8 cellular contexts compared by ENCODE assay signal in genomic region chr16:89289428-89290395, GRCh38.
DNase-seq lines count a peak whose midpoint lies in the region; ATAC-seq, FAIRE-seq and TF ChIP-seq lines count a peak whose summit lies in the region.

No MANE protein-coding gene starts in this region.

- ATAC-seq in HG03354 (IDR thresholded peaks at IDR 0.05; ENCODE audit: poor library complexity, severe bottlenecking, unreplicated experiment), result peak; percentile 50
- ATAC-seq in GM18873 (IDR thresholded peaks at IDR 0.05; ENCODE audit: low FRiP score, unreplicated experiment), result no peak

- H3K27ac Mint-ChIP-seq in Caco-2 (ENCODE audit: unreplicated experiment), result peak overlapping the region; percentile 68

- peaks cover 44% of the 10 kb centered on the region for H3K36me3 Mint-ChIP-seq in Caco-2 (ENCODE audit: insufficient read depth, unreplicated experiment)

- H3K4me1 ChIP-seq in Caco-2 (peaks cover 2% of the 10 kb centered on the region), SJSA1 (replicated peaks) (no peaks in the 10 kb centered on the region)

- peak; percentile 90 to 97 for TF ChIP-seq CTCF in Caco-2 (IDR thresholded peaks at IDR 0.05; ENCODE audit: insufficient read depth in 1 of 2, low read depth in 1 of 2, low read length in 1 of 2, severe bottlenecking in 1 of 2, unreplicated experiment in 1 of 2)

- H3K4me1 Mint-ChIP-seq in Caco-2 (ENCODE audit: low read depth, unreplicated experiment), result no peaks in the 10 kb centered on the region

- H3K4me3 Mint-ChIP-seq in Caco-2 (ENCODE audit: unreplicated experiment), result no peak overlapping the region

- H3K9me3 ChIP-seq in Caco-2, result no peaks in the 10 kb centered on the region
- no peaks in the 10 kb centered on the region for H3K9me3 ChIP-seq in SJSA1 (replicated peaks)

- FAIRE-seq in urothelium cell line (lab: Jason Lieb, UNC), result no peak

- CTCF ChIA-PET in Caco-2 (lab: Charles Lee), result no interaction called here

- no peaks in the 10 kb centered on the region for H3K27me3 Mint-ChIP-seq in Caco-2 (ENCODE audit: insufficient read depth, unreplicated experiment)

- peaks cover 4% of the 10 kb centered on the region for H3K36me3 ChIP-seq in Caco-2 (ENCODE audit: control insufficient read depth, insufficient read depth, low read length)
- H3K36me3 ChIP-seq in SJSA1, result peaks cover 60% of the 10 kb centered on the region

- no peaks in the 10 kb centered on the region for H3K27me3 ChIP-seq in Caco-2 (replicated peaks; ENCODE audit: control insufficient read depth, insufficient read depth, low read length)
- no peaks in the 10 kb centered on the region for H3K27me3 ChIP-seq in SJSA1 (replicated peaks)

- no peak overlapping the region for H3K27ac ChIP-seq in SJSA1

- no peaks in the 10 kb centered on the region for H3K9me3 Mint-ChIP-seq in Caco-2 (ENCODE audit: unreplicated experiment)

- no peak overlapping the region for H3K4me3 ChIP-seq in Caco-2 (ENCODE audit: low read depth, low read length)
- H3K4me3 ChIP-seq in SJSA1, result no peak overlapping the region

- POLR2A ChIA-PET in Caco-2 (lab: Charles Lee), result no interaction called here

- intact Hi-C loops in Caco-2 (cut with micrococcal nuclease; ENCODE audit: unreplicated experiment) (no loop called here), posterior cingulate gyrus (cut with DNase I) (no loop called here)

- no TSS peak for BruUV-seq in Caco-2 (replicated peaks; lab: Mats Ljungman, UMichigan)

- DNase-seq in Caco-2 (peak; percentile 85 to 90), SJSA1 (ENCODE audit: low read depth in 1 of 2, low spot score in 2 of 2) (peak; percentile 52 to 84), glomerular visceral epithelial cell (ENCODE audit: extremely low spot score) (peak; percentile 67), posterior cingulate gyrus (peak in 9 of 10 donors; percentile 54 to 96 (median 77)), urothelium cell line (ENCODE audit: low spot score) (peak; percentile 91)
- DNase-seq in activated gamma-delta T cell treated with anti-CD3 and anti-CD28 coated beads, Interleukin-2, amount 50 U/mL, for 16 hours (ENCODE audit: low read depth), result peak; percentile 49
